ENCODE assay signal across 14 cellular contexts in the genomic region with DNA sequence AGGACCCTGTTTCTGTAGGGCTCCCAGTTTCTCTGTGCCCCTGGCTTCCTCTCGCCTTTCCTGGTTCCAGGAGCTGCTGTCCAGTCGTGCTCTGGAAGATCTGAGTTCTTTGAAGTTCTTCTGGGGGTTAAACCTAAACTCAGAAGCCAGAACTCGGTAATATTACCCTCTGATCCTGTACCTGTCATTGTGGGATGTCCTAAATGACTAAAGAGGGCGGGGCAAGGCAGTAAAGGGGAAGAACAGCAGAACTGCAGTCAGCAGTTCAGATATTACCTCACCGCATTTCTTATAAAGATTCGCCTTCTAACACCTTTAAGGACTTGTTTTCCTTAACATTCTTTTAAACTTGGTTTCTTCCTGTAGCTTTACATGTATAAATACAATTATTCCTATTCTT.
DNase-seq lines count a peak whose midpoint lies in the region; ATAC-seq and TF ChIP-seq lines count a peak whose summit lies in the region.
"Had no signal": no experiment of that assay in that cellular context is flagged by ENCODE, and none has a peak within 500 bp of the region (broad histone marks: within the 10 kb centered on the region; RNA-seq: fewer than 3 reads in every experiment).

No MANE protein-coding gene starts in this region.

- no peak overlapping the region for H3K4me3 ChIP-seq in neutrophil (ENCODE audit: low read depth in 1 of 2, low read length in 1 of 2)
- H3K4me3 ChIP-seq: gastroesophageal sphincter, smooth muscle cell, uterus had no signal

- H3K36me3 Mint-ChIP-seq in activated T-cell treated with anti-CD3 and anti-CD28 coated beads, Interleukin-2, amount 50 U/mL, for 72 hours (ENCODE audit: insufficient read depth in 2 of 2), result peaks cover under 1 to 7% of the 10 kb centered on the region in 2 donors

- peak; percentile 88 to 96 for ATAC-seq in activated T-cell treated with anti-CD3 and anti-CD28 coated beads, Interleukin-2, amount 50 U/mL, for 72 hours (replicated peaks in 1 of 2)
- peak; percentile 88 for ATAC-seq in GM21619 (IDR thresholded peaks at IDR 0.05; ENCODE audit: unreplicated experiment)
- no peak for ATAC-seq in HG03095 (IDR thresholded peaks at IDR 0.05; ENCODE audit: unreplicated experiment)
- ATAC-seq: gastroesophageal sphincter had no signal

- H3K27ac Mint-ChIP-seq in activated T-cell treated with anti-CD3 and anti-CD28 coated beads, Interleukin-2, amount 50 U/mL, for 72 hours, result peak overlapping the region; percentile 95

- H3K27ac ChIP-seq in neutrophil, result peak overlapping the region; percentile 56
- H3K27ac ChIP-seq: gastroesophageal sphincter, uterus had no signal

- no peaks in the 10 kb centered on the region for H3K9me3 Mint-ChIP-seq in activated T-cell treated with anti-CD3 and anti-CD28 coated beads, Interleukin-2, amount 50 U/mL, for 72 hours
- H3K9me3 Mint-ChIP-seq: natural killer cell treated with Interleukin-12 subunit alpha and Interleukin-12 subunit beta and Interleukin-15 and Interleukin-18, amount 100 ng/mL, for 72 hours had no signal

- no peak for TF ChIP-seq CTCF in neutrophil (IDR thresholded peaks at IDR 0.05)

- H3K9me3 ChIP-seq in neutrophil, result no peaks in the 10 kb centered on the region
- H3K9me3 ChIP-seq: gastroesophageal sphincter, uterus had no signal

- H3K4me1 ChIP-seq in neutrophil (ENCODE audit: control insufficient read depth in 1 of 2, insufficient read depth in 1 of 2, low read depth in 1 of 2, low read length in 1 of 2), result peaks cover 34 to 43% of the 10 kb centered on the region in 2 experiments
- H3K4me1 ChIP-seq: uterus had no signal

- peaks cover 40% of the 10 kb centered on the region for H3K36me3 ChIP-seq in neutrophil
- H3K36me3 ChIP-seq: uterus had no signal

- DNase-seq in activated T-cell treated with anti-CD3 and anti-CD28 coated beads, Interleukin-2, amount 50 U/mL, for 72 hours, result peak; percentile 44 to 62
- DNase-seq in activated T-cell treated with anti-CD3 and anti-CD28 coated beads, Interleukin-2, amount 50 U/mL, for 1 hour, result no peak
- DNase-seq in SW480 (ENCODE audit: low spot score) (peak; percentile 17), putamen (ENCODE audit: low spot score) (no peak)
- DNase-seq in central memory CD4-positive, alpha-beta T cell, result no peak
- DNase-seq: DMS79 treated with DMSO at 0.1 percent for 48 hours, SW 1271, uterus had no signal

- H3K4me3 Mint-ChIP-seq in activated T-cell treated with anti-CD3 and anti-CD28 coated beads, Interleukin-2, amount 50 U/mL, for 72 hours, result peak overlapping the region; percentile 31 to 61
- H3K4me3 Mint-ChIP-seq: natural killer cell treated with Interleukin-12 subunit alpha and Interleukin-12 subunit beta and Interleukin-15 and Interleukin-18, amount 100 ng/mL, for 72 hours had no signal

- H3K27me3 Mint-ChIP-seq in activated T-cell treated with anti-CD3 and anti-CD28 coated beads, Interleukin-2, amount 50 U/mL, for 72 hours (ENCODE audit: low read depth), result no peaks in the 10 kb centered on the region
- H3K27me3 Mint-ChIP-seq: natural killer cell treated with Interleukin-12 subunit alpha and Interleukin-12 subunit beta and Interleukin-15 and Interleukin-18, amount 100 ng/mL, for 72 hours had no signal

- H3K4me1 Mint-ChIP-seq in activated T-cell treated with anti-CD3 and anti-CD28 coated beads, Interleukin-2, amount 50 U/mL, for 72 hours (ENCODE audit: low read depth), result peaks cover 29% of the 10 kb centered on the region

- no peaks in the 10 kb centered on the region for H3K27me3 ChIP-seq in neutrophil
- H3K27me3 ChIP-seq: gastroesophageal sphincter, uterus had no signal

Comparison
In these comparisons a context has a peak if more than half of its experiments do, and no peak if none do; other contexts are left out.
1. DNase-seq: peak in activated T-cell treated with anti-CD3 and anti-CD28 coated beads, Interleukin-2, amount 50 U/mL, for 72 hours (2 of 2) and SW480 (single experiment); none in activated T-cell treated with anti-CD3 and anti-CD28 coated beads, Interleukin-2, amount 50 U/mL, for 1 hour (single experiment), central memory CD4-positive, alpha-beta T cell (single experiment) and putamen (single experiment).